Comparison of ENCODE assay signal across 1 cellular context in the genomic region with DNA sequence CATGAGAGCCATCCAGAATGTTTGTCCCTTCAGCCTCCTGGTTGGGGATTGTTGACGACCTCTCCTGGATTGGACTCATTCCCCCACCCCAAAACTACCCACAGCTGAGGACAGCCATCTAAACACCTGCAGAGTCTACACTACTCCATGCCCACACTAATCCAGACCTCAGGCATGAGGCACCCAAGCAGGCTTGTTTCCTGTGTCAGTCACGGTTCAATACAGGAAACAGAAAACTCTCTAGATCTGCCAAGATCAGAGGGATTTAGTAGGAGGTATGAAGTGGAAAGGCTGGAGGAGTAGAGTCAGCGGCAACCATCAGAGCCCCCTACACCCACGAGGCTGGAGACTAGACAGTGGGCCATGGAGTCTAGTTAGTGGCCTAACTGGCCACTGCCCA.
TF ChIP-seq lines count a peak whose summit lies in the region.

No MANE protein-coding gene starts in this region.

TF ChIP-seq in HepG2, 621 proteins besides CTCF, POLR2A, EP300 and RAD21 (continued from another document):
- TF ChIP-seq, protein P1, sequence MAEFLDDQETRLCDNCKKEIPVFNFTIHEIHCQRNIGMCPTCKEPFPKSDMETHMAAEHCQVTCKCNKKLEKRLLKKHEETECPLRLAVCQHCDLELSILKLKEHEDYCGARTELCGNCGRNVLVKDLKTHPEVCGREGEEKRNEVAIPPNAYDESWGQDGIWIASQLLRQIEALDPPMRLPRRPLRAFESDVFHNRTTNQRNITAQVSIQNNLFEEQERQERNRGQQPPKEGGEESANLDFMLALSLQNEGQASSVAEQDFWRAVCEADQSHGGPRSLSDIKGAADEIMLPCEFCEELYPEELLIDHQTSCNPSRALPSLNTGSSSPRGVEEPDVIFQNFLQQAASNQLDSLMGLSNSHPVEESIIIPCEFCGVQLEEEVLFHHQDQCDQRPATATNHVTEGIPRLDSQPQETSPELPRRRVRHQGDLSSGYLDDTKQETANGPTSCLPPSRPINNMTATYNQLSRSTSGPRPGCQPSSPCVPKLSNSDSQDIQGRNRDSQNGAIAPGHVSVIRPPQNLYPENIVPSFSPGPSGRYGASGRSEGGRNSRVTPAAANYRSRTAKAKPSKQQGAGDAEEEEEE (CRISPR knock-in tag; IDR thresholded peaks at IDR 0.05; ENCODE audit: borderline replicate concordance): no peak
- TF ChIP-seq, protein P2, sequence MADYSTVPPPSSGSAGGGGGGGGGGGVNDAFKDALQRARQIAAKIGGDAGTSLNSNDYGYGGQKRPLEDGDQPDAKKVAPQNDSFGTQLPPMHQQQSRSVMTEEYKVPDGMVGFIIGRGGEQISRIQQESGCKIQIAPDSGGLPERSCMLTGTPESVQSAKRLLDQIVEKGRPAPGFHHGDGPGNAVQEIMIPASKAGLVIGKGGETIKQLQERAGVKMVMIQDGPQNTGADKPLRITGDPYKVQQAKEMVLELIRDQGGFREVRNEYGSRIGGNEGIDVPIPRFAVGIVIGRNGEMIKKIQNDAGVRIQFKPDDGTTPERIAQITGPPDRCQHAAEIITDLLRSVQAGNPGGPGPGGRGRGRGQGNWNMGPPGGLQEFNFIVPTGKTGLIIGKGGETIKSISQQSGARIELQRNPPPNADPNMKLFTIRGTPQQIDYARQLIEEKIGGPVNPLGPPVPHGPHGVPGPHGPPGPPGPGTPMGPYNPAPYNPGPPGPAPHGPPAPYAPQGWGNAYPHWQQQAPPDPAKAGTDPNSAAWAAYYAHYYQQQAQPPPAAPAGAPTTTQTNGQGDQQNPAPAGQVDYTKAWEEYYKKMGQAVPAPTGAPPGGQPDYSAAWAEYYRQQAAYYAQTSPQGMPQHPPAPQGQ (CRISPR knock-in tag; IDR thresholded peaks at IDR 0.05; ENCODE audit: borderline replicate concordance): no peak
- no peak for TF ChIP-seq NR3C1 (CRISPR knock-in tag; IDR thresholded peaks at IDR 0.05)
- TF ChIP-seq EZH2 (conservative IDR thresholded peaks at IDR 0.05; ENCODE audit: low read depth, low read length): no peak
- TF ChIP-seq HOXA9 (CRISPR knock-in tag; IDR thresholded peaks at IDR 0.05; ENCODE audit: borderline replicate concordance): no peak
- no peak for TF ChIP-seq ZNF790 (CRISPR knock-in tag; IDR thresholded peaks at IDR 0.05; ENCODE audit: borderline replicate concordance)
- TF ChIP-seq, protein P3, sequence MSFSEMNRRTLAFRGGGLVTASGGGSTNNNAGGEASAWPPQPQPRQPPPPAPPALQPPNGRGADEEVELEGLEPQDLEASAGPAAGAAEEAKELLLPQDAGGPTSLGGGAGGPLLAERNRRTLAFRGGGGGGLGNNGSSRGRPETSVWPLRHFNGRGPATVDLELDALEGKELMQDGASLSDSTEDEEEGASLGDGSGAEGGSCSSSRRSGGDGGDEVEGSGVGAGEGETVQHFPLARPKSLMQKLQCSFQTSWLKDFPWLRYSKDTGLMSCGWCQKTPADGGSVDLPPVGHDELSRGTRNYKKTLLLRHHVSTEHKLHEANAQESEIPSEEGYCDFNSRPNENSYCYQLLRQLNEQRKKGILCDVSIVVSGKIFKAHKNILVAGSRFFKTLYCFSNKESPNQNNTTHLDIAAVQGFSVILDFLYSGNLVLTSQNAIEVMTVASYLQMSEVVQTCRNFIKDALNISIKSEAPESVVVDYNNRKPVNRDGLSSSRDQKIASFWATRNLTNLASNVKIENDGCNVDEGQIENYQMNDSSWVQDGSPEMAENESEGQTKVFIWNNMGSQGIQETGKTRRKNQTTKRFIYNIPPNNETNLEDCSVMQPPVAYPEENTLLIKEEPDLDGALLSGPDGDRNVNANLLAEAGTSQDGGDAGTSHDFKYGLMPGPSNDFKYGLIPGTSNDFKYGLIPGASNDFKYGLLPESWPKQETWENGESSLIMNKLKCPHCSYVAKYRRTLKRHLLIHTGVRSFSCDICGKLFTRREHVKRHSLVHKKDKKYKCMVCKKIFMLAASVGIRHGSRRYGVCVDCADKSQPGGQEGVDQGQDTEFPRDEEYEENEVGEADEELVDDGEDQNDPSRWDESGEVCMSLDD (CRISPR knock-in tag; IDR thresholded peaks at IDR 0.05; ENCODE audit: borderline replicate concordance): no peak
- TF ChIP-seq, protein P4, sequence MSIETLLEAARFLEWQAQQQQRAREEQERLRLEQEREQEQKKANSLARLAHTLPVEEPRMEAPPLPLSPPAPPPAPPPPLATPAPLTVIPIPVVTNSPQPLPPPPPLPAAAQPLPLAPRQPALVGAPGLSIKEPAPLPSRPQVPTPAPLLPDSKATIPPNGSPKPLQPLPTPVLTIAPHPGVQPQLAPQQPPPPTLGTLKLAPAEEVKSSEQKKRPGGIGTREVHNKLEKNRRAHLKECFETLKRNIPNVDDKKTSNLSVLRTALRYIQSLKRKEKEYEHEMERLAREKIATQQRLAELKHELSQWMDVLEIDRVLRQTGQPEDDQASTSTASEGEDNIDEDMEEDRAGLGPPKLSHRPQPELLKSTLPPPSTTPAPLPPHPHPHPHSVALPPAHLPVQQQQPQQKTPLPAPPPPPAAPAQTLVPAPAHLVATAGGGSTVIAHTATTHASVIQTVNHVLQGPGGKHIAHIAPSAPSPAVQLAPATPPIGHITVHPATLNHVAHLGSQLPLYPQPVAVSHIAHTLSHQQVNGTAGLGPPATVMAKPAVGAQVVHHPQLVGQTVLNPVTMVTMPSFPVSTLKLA (IDR thresholded peaks at IDR 0.05): no peak
- TF ChIP-seq ZNF530 (CRISPR knock-in tag; IDR thresholded peaks at IDR 0.05; ENCODE audit: low read depth): no peak
- TF ChIP-seq HOXA5 (CRISPR knock-in tag; IDR thresholded peaks at IDR 0.05): no peak
- TF ChIP-seq, protein P5, sequence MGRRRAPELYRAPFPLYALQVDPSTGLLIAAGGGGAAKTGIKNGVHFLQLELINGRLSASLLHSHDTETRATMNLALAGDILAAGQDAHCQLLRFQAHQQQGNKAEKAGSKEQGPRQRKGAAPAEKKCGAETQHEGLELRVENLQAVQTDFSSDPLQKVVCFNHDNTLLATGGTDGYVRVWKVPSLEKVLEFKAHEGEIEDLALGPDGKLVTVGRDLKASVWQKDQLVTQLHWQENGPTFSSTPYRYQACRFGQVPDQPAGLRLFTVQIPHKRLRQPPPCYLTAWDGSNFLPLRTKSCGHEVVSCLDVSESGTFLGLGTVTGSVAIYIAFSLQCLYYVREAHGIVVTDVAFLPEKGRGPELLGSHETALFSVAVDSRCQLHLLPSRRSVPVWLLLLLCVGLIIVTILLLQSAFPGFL (CRISPR knock-in tag; IDR thresholded peaks at IDR 0.05): no peak
- TF ChIP-seq GFI1 (CRISPR knock-in tag; IDR thresholded peaks at IDR 0.05; ENCODE audit: borderline replicate concordance): no peak
- TF ChIP-seq, protein P6, sequence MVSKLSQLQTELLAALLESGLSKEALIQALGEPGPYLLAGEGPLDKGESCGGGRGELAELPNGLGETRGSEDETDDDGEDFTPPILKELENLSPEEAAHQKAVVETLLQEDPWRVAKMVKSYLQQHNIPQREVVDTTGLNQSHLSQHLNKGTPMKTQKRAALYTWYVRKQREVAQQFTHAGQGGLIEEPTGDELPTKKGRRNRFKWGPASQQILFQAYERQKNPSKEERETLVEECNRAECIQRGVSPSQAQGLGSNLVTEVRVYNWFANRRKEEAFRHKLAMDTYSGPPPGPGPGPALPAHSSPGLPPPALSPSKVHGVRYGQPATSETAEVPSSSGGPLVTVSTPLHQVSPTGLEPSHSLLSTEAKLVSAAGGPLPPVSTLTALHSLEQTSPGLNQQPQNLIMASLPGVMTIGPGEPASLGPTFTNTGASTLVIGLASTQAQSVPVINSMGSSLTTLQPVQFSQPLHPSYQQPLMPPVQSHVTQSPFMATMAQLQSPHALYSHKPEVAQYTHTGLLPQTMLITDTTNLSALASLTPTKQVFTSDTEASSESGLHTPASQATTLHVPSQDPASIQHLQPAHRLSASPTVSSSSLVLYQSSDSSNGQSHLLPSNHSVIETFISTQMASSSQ (IDR thresholded peaks at IDR 0.05; ENCODE audit: low read depth): no peak
- TF ChIP-seq, protein P6 (CRISPR knock-in tag; IDR thresholded peaks at IDR 0.05; ENCODE audit: borderline replicate concordance): no peak
